Comparison of ENCODE assay signal across 34 cellular contexts in the genomic region with DNA sequence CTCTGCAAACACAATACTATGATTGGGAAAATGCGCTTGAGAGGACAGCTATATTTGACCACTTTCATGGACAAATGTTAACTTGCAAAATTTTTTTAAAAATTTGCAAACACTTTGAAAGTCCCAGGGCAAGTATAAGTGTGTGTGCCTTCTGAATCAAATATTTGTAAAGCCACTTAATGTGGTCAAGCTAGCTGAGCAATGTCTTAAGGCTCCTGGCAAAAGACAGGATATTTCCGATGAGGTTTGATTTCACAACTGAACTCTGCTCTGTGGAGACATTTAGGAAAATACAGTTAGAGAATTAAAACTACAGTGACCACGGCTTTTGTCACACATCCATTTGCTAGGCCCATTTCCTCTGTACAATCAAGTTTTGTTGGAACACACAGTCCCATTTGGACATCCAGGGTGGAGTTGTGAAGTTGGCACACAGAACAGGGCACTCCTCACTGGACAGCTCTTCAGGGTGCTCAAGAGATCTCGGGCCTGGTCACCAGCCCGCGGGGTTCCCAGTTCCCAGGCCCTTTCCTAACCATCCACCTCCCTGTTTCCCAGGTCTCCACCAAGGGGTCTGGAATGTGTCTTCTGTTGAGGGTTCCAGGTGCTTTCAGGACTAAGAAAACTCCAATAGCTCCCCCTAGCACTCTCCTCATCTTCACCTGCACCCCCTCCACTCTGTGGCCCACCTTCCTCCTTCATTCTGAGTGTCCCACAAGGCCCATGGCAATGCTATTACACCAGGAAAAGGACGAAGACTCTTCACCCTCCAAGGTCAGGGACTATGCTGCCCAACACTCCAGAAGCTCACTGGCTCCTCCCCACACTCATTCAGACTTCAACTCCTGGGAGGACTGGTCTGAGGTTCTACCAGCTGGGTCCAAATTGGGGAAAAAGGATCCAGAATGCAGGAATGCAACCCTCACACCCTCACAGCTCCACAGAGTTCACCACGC. TPM values are rescaled to one million over a fixed set of nuclear protein-coding genes. Genes with fewer than 3 reads are reported as not detected.
"Had no signal": no experiment of that assay in that cellular context is flagged by ENCODE, and none has a peak within 500 bp of the region (broad histone marks: within the 10 kb centered on the region; RNA-seq: fewer than 3 reads in every experiment).

No MANE protein-coding gene starts in this region.

- H3K27me3 ChIP-seq: brain microvascular endothelial cell, esophagus muscularis mucosa, gastroesophageal sphincter had no signal

- H3K9me3 ChIP-seq: esophagus muscularis mucosa, gastroesophageal sphincter had no signal

- H3K36me3 ChIP-seq: brain microvascular endothelial cell, esophagus muscularis mucosa, gastroesophageal sphincter had no signal

- H3K27ac Mint-ChIP-seq: activated CD4-positive, alpha-beta memory T cell treated with anti-CD3 and anti-CD28 coated beads, Interleukin-2, amount 10 ng/mL, durations not matched to agents 7 days and 5 days; activated CD4-positive, alpha-beta T cell treated with anti-CD3 and anti-CD28 coated beads, Interleukin-2, amount 10 ng/mL, durations not matched to agents 7 days and 5 days; activated naive CD4-positive, alpha-beta T cell treated with anti-CD3 and anti-CD28 coated beads, Interleukin-2, amount 10 ng/mL, durations not matched to agents 7 days and 5 days; activated naive CD4-positive, alpha-beta T cell treated with anti-CD3 and anti-CD28 coated beads, Interleukin-2, amount 50 U/mL, for 72 hours; activated T-cell treated with anti-CD3 and anti-CD28 coated beads, Interleukin-2, amount 50 U/mL, for 24 hours; activated T-cell treated with anti-CD3 and anti-CD28 coated beads, Interleukin-2, amount 50 U/mL, for 72 hours; effector memory CD8-positive, alpha-beta T cell; WTC11 had no signal

- H3K36me3 Mint-ChIP-seq: activated naive CD4-positive, alpha-beta T cell treated with anti-CD3 and anti-CD28 coated beads, Interleukin-2, amount 10 ng/mL, durations not matched to agents 7 days and 5 days; activated naive CD4-positive, alpha-beta T cell treated with anti-CD3 and anti-CD28 coated beads, Interleukin-2, amount 50 U/mL, for 72 hours; WTC11 had no signal

- H3K4me1 ChIP-seq: esophagus muscularis mucosa, gastroesophageal sphincter had no signal

- ATAC-seq: activated naive CD4-positive, alpha-beta T cell treated with anti-CD3 and anti-CD28 coated beads, Interleukin-2, amount 50 U/mL, for 72 hours; activated T-cell treated with anti-CD3 and anti-CD28 coated beads, Interleukin-2, amount 50 U/mL, for 72 hours; effector memory CD8-positive, alpha-beta T cell; gastroesophageal sphincter; WTC11 had no signal

- H3K9me3 Mint-ChIP-seq: activated CD4-positive, alpha-beta memory T cell treated with anti-CD3 and anti-CD28 coated beads, Interleukin-2, amount 10 ng/mL, durations not matched to agents 7 days and 5 days; activated CD4-positive, alpha-beta T cell treated with anti-CD3 and anti-CD28 coated beads, Interleukin-2, amount 10 ng/mL, durations not matched to agents 7 days and 5 days; activated naive CD4-positive, alpha-beta T cell treated with anti-CD3 and anti-CD28 coated beads, Interleukin-2, amount 10 ng/mL, durations not matched to agents 7 days and 5 days; activated naive CD4-positive, alpha-beta T cell treated with anti-CD3 and anti-CD28 coated beads, Interleukin-2, amount 50 U/mL, for 72 hours; activated T-cell treated with anti-CD3 and anti-CD28 coated beads, Interleukin-2, amount 50 U/mL, for 24 hours; activated T-cell treated with anti-CD3 and anti-CD28 coated beads, Interleukin-2, amount 50 U/mL, for 72 hours; effector memory CD8-positive, alpha-beta T cell; WTC11 had no signal

- H3K27ac ChIP-seq: brain microvascular endothelial cell, esophagus muscularis mucosa, gastroesophageal sphincter, VCaP had no signal

- H3K4me1 Mint-ChIP-seq: activated CD4-positive, alpha-beta memory T cell treated with anti-CD3 and anti-CD28 coated beads, Interleukin-2, amount 10 ng/mL, durations not matched to agents 7 days and 5 days; activated CD4-positive, alpha-beta T cell treated with anti-CD3 and anti-CD28 coated beads, Interleukin-2, amount 10 ng/mL, durations not matched to agents 7 days and 5 days; activated naive CD4-positive, alpha-beta T cell treated with anti-CD3 and anti-CD28 coated beads, Interleukin-2, amount 10 ng/mL, durations not matched to agents 7 days and 5 days; WTC11 had no signal

- H3K27me3 Mint-ChIP-seq: activated naive CD4-positive, alpha-beta T cell treated with anti-CD3 and anti-CD28 coated beads, Interleukin-2, amount 10 ng/mL, durations not matched to agents 7 days and 5 days had no signal

- H3K4me3 Mint-ChIP-seq: activated CD4-positive, alpha-beta memory T cell treated with anti-CD3 and anti-CD28 coated beads, Interleukin-2, amount 10 ng/mL, durations not matched to agents 7 days and 5 days; activated CD4-positive, alpha-beta T cell treated with anti-CD3 and anti-CD28 coated beads, Interleukin-2, amount 10 ng/mL, durations not matched to agents 7 days and 5 days; activated naive CD4-positive, alpha-beta T cell treated with anti-CD3 and anti-CD28 coated beads, Interleukin-2, amount 10 ng/mL, durations not matched to agents 7 days and 5 days; activated T-cell treated with anti-CD3 and anti-CD28 coated beads, Interleukin-2, amount 50 U/mL, for 24 hours; activated T-cell treated with anti-CD3 and anti-CD28 coated beads, Interleukin-2, amount 50 U/mL, for 72 hours; effector memory CD8-positive, alpha-beta T cell; WTC11 had no signal

- DNase-seq: activated CD4-positive, alpha-beta memory T cell treated with anti-CD3 and anti-CD28 coated beads, Interleukin-2, amount 10 ng/mL, durations not matched to agents 7 days and 5 days; activated CD4-positive, alpha-beta T cell treated with anti-CD3 and anti-CD28 coated beads for 1 hour; activated CD4-positive, alpha-beta T cell treated with anti-CD3 and anti-CD28 coated beads for 4 hours; activated CD4-positive, alpha-beta T cell treated with anti-CD3 and anti-CD28 coated beads, Interleukin-2, amount 10 ng/mL, durations not matched to agents 7 days and 5 days; activated CD4-positive, alpha-beta T cell treated with anti-CD3 and anti-CD28 coated beads, Interleukin-2, amount 50 U/mL, for 4 hours; activated CD8-positive, alpha-beta memory T cell treated with anti-CD3 and anti-CD28 coated beads, Interleukin-2, amount 50 U/mL, for 48 hours; activated gamma-delta T cell; activated naive CD4-positive, alpha-beta T cell; activated naive CD4-positive, alpha-beta T cell treated with anti-CD3 and anti-CD28 coated beads, Interleukin-2, amount 10 ng/mL, durations not matched to agents 7 days and 5 days; activated T-cell treated with anti-CD3 and anti-CD28 coated beads for 4 hours; activated T-cell treated with anti-CD3 and anti-CD28 coated beads, Interleukin-2, amount 50 U/mL, for 24 hours; activated T-cell treated with anti-CD3 and anti-CD28 coated beads, Interleukin-2, amount 50 U/mL, for 72 hours; amniotic stem cell; anterior cingulate cortex; brain microvascular endothelial cell; caudate nucleus; cortex of kidney; dermis blood vessel endothelial cell; effector CD4-positive, alpha-beta T cell; effector memory CD8-positive, alpha-beta T cell; erythroblast; foreskin melanocyte; T-helper 2 cell had no signal

- H3K4me3 ChIP-seq: esophagus muscularis mucosa, gastroesophageal sphincter had no signal

- FAIRE-seq: astrocyte, TTC549 had no signal

RNA-seq across cellular contexts. Expression of a gene that starts 41.9 kb away (rescaled TPM):
- total RNA-seq: activated CD4-positive, alpha-beta memory T cell treated with anti-CD3 and anti-CD28 coated beads, Interleukin-2, amount 10 ng/mL, durations not matched to agents 7 days and 5 days; activated CD4-positive, alpha-beta T cell treated with anti-CD3 and anti-CD28 coated beads, Interleukin-2, amount 10 ng/mL, durations not matched to agents 7 days and 5 days; activated naive CD4-positive, alpha-beta T cell treated with anti-CD3 and anti-CD28 coated beads, Interleukin-2, amount 50 U/mL, for 72 hours; activated T-cell treated with anti-CD3 and anti-CD28 coated beads, Interleukin-2, amount 50 U/mL, for 72 hours; astrocyte; chondrocyte; dermis blood vessel endothelial cell; esophagus muscularis mucosa; fibroblast of lung; fibroblast of villous mesenchyme; gastroesophageal sphincter; T-helper 1 cell treated with Interleukin-12 subunit alpha and Interleukin-12 subunit beta and Interleukin-4 antibody, amounts not matched to agents 30 ng/mL and 1 ng/mL, for 36 hours; WTC11 had no signal
